ENCODE assay signal across 29 cellular contexts in the genomic region with DNA sequence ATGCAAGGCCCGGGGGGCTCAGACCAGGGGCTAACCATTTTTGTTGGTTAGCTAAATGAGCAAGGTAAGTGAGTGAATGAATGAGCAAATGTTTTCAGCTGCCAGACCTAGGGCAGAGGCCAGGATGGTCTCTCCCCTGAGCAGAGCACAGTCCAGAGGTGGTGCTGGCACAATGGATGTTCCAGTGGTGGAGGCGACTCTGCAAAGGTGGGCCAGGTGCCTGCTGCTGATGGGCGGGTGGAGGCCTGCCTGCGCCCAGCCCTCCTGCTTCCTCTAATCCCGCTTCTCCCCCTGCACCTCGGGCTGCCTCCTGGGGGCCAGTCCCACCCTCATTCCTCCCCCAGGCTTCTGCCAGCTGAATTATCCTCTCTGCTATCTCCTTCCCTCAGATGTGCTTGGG.
"Had no signal": no experiment of that assay in that cellular context is flagged by ENCODE, and none has a peak within 500 bp of the region (broad histone marks: within the 10 kb centered on the region; RNA-seq: fewer than 3 reads in every experiment).

No MANE protein-coding gene starts in this region.

- H3K27me3 ChIP-seq: neutrophil, ovary, uterus had no signal

- H3K36me3 ChIP-seq: left ventricle myocardium inferior, neutrophil, ovary, prostate gland, suprapubic skin, thoracic aorta, tibial artery, uterus had no signal

- DNase-seq: hypothalamus; immature natural killer cell; kidney; left ventricle myocardium inferior; mesendoderm; midbrain; mucosa of descending colon; naive thymus-derived CD4-positive, alpha-beta T cell; occipital lobe; ovary; retina; right cardiac atrium; stimulated activated CD4-positive, alpha-beta T cell treated with anti-CD3 and anti-CD28 coated beads, Interleukin-12 subunit alpha, Interleukin-12 subunit beta, amount 100 ng/mL, for 4 hours; stimulated activated CD4-positive, alpha-beta T cell treated with anti-CD3 and anti-CD28 coated beads, Interleukin-15, amount 100 ng/mL, for 24 hours; stimulated activated CD4-positive, alpha-beta T cell treated with anti-CD3 and anti-CD28 coated beads, Interleukin-2, amount 100 ng/mL, for 24 hours; stimulated activated CD4-positive, alpha-beta T cell treated with anti-CD3 and anti-CD28 coated beads, Interleukin-4, amount 100 ng/mL, for 1 hour; stimulated activated naive B cell treated with anti-CD40 and anti-IgM and Interleukin-4, amounts not matched to agents 10 μg/mL and 1 μg/mL and 100 μg/mL, for 72 hours; tibial artery; trophoblast cell; uterus had no signal

- H3K27ac Mint-ChIP-seq: immature natural killer cell; natural killer cell treated with Interleukin-12 subunit alpha and Interleukin-12 subunit beta and Interleukin-15 and Interleukin-18, amount 100 ng/mL, for 72 hours; stimulated activated naive B cell treated with anti-CD40 and anti-IgM and Interleukin-4, amounts not matched to agents 10 μg/mL and 1 μg/mL and 100 μg/mL, for 72 hours; stimulated activated naive CD8-positive, alpha-beta T cell treated with anti-CD3 and anti-CD28 coated beads, Interleukin-15, Interleukin-2, amounts not matched to agents 100 ng/mL and 50 ng/mL, for 24 hours had no signal

- H3K9me3 Mint-ChIP-seq: immature natural killer cell; natural killer cell treated with Interleukin-12 subunit alpha and Interleukin-12 subunit beta and Interleukin-15 and Interleukin-18, amount 100 ng/mL, for 72 hours; stimulated activated naive CD8-positive, alpha-beta T cell treated with anti-CD3 and anti-CD28 coated beads, Interleukin-15, Interleukin-2, amounts not matched to agents 100 ng/mL and 50 ng/mL, for 24 hours had no signal

- H3K4me1 ChIP-seq: left ventricle myocardium inferior, prostate gland, suprapubic skin, tibial artery, uterus had no signal

- H3K4me1 Mint-ChIP-seq: immature natural killer cell; stimulated activated naive B cell treated with anti-CD40 and anti-IgM and Interleukin-4, amounts not matched to agents 10 μg/mL and 1 μg/mL and 100 μg/mL, for 72 hours had no signal

- H3K4me3 Mint-ChIP-seq: immature natural killer cell; naive thymus-derived CD4-positive, alpha-beta T cell; natural killer cell treated with Interleukin-12 subunit alpha and Interleukin-12 subunit beta and Interleukin-15 and Interleukin-18, amount 100 ng/mL, for 72 hours; stimulated activated naive B cell treated with anti-CD40 and anti-IgM and Interleukin-4, amounts not matched to agents 10 μg/mL and 1 μg/mL and 100 μg/mL, for 72 hours; stimulated activated naive CD8-positive, alpha-beta T cell treated with anti-CD3 and anti-CD28 coated beads, Interleukin-15, Interleukin-2, amounts not matched to agents 100 ng/mL and 50 ng/mL, for 24 hours had no signal

- H3K9me3 ChIP-seq: mucosa of descending colon, neutrophil, ovary, prostate gland, suprapubic skin, thoracic aorta, uterus had no signal

- H3K27me3 Mint-ChIP-seq: natural killer cell treated with Interleukin-12 subunit alpha and Interleukin-12 subunit beta and Interleukin-15 and Interleukin-18, amount 100 ng/mL, for 72 hours had no signal

- H3K27ac ChIP-seq: left ventricle myocardium inferior, neutrophil, ovary, prostate gland, skin epidermis, suprapubic skin, thoracic aorta, tibial artery, uterus had no signal

- H3K4me3 ChIP-seq: left ventricle myocardium inferior, lung, mucosa of descending colon, ovary, prostate gland, skin epidermis, suprapubic skin, thoracic aorta, tibial artery, uterus had no signal

- ATAC-seq: mucosa of descending colon; naive thymus-derived CD4-positive, alpha-beta T cell; natural killer cell treated with Interleukin-12 subunit alpha and Interleukin-12 subunit beta and Interleukin-15 and Interleukin-18, amount 100 ng/mL, for 72 hours; right cardiac atrium; sciatic nerve; stimulated activated naive B cell treated with anti-CD40 and anti-IgM and Interleukin-4, amounts not matched to agents 10 μg/mL and 1 μg/mL and 100 μg/mL, for 72 hours had no signal

- H3K36me3 Mint-ChIP-seq: immature natural killer cell; natural killer cell treated with Interleukin-12 subunit alpha and Interleukin-12 subunit beta and Interleukin-15 and Interleukin-18, amount 100 ng/mL, for 72 hours; stimulated activated naive B cell treated with anti-CD40 and anti-IgM and Interleukin-4, amounts not matched to agents 10 μg/mL and 1 μg/mL and 100 μg/mL, for 72 hours had no signal
